2 cellular contexts compared by ENCODE assay signal in genomic region chr9:123048748-123049147, GRCh38.
TF ChIP-seq lines count a peak whose summit lies in the region.

No MANE protein-coding gene starts in this region.

TF ChIP-seq in K562, 482 proteins besides CTCF, POLR2A, EP300 and RAD21 (continued from another document):
- TF ChIP-seq NR0B1 (IDR thresholded peaks at IDR 0.05; ENCODE audit: partially characterized antibody): no peak
- no peak for TF ChIP-seq DMBX1 (CRISPR knock-in tag; IDR thresholded peaks at IDR 0.05; ENCODE audit: borderline replicate concordance)
- no peak for TF ChIP-seq CTBP1 (IDR thresholded peaks at IDR 0.05; ENCODE audit: borderline replicate concordance)
- no peak for TF ChIP-seq PBX2 (CRISPR knock-in tag; IDR thresholded peaks at IDR 0.05; ENCODE audit: low read depth)
- 0 out of 2 replicates have a peak, but pooled peaks have one; percentile 33 for TF ChIP-seq PBX2 (tag; conservative IDR thresholded peaks at IDR 0.05; ENCODE audit: low read depth)
- no peak for TF ChIP-seq NCOA2 (IDR thresholded peaks at IDR 0.05; ENCODE audit: partially characterized antibody in 2 of 2)

TF ChIP-seq in HepG2, 621 proteins besides CTCF, POLR2A, EP300 and RAD21:
- TF ChIP-seq ZNF230 (CRISPR knock-in tag; IDR thresholded peaks at IDR 0.05) (no peak), HES4 (CRISPR knock-in tag; IDR thresholded peaks at IDR 0.05; ENCODE audit: borderline replicate concordance) (no peak), CENPBD1 (CRISPR knock-in tag; IDR thresholded peaks at IDR 0.05; ENCODE audit: borderline replicate concordance, low read depth) (no peak), ZNF512 (CRISPR knock-in tag; IDR thresholded peaks at IDR 0.05) (no peak), ZNF274 (CRISPR knock-in tag; IDR thresholded peaks at IDR 0.05) (no peak), KLF16 (CRISPR knock-in tag; IDR thresholded peaks at IDR 0.05) (no peak), RBM22 (optimal IDR thresholded peaks at IDR 0.05; ENCODE audit: low read length) (no peak), ZIK1 (CRISPR knock-in tag; IDR thresholded peaks at IDR 0.05; ENCODE audit: borderline replicate concordance, low read depth) (no peak), MBD4 (IDR thresholded peaks at IDR 0.05; ENCODE audit: borderline replicate concordance, low read length) (no peak), SNAPC2 (CRISPR knock-in tag; IDR thresholded peaks at IDR 0.05) (no peak), KLF13 (CRISPR knock-in tag; IDR thresholded peaks at IDR 0.05) (no peak), DZIP1 (CRISPR knock-in tag; IDR thresholded peaks at IDR 0.05) (no peak), SALL1 (CRISPR knock-in tag; IDR thresholded peaks at IDR 0.05) (no peak)
TF ChIP-seq in HepG2: peak in this region for 0.
